Comparison of ENCODE assay signal across 12 cellular contexts in genomic region chr10:99466632-99467031, GRCh38.
"Had no signal": no experiment of that assay in that cellular context is flagged by ENCODE, and none has a peak within 500 bp of the region (broad histone marks: within the 10 kb centered on the region; RNA-seq: fewer than 3 reads in every experiment).

No MANE protein-coding gene starts in this region.

- H3K9me3 ChIP-seq: adrenal gland, tibial nerve had no signal

- DNase-seq: activated CD4-positive, alpha-beta T cell treated with anti-CD3 and anti-CD28 coated beads, Interleukin-2, amount 10 ng/mL, durations not matched to agents 7 days and 5 days; activated naive CD4-positive, alpha-beta T cell treated with anti-CD3 and anti-CD28 coated beads, Interleukin-2, amount 50 U/mL, for 16 hours; effector memory CD8-positive, alpha-beta T cell; head of caudate nucleus; left cardiac atrium; mammary epithelial cell; retina had no signal

- H3K4me3 ChIP-seq: adrenal gland, skin epidermis, tibial nerve had no signal

- H3K36me3 ChIP-seq: adrenal gland, tibial nerve had no signal

- H3K4me1 ChIP-seq: adrenal gland, tibial nerve had no signal

- ATAC-seq: effector memory CD8-positive, alpha-beta T cell; left cardiac atrium; stimulated activated effector memory CD8-positive, alpha-beta T cell treated with anti-CD3 and anti-CD28 coated beads, Interleukin-12 subunit alpha, Interleukin-12 subunit beta, amount 100 ng/mL, for 72 hours; WTC11 had no signal

- H3K27ac ChIP-seq: adrenal gland, tibial nerve had no signal
